In the genomic region with DNA sequence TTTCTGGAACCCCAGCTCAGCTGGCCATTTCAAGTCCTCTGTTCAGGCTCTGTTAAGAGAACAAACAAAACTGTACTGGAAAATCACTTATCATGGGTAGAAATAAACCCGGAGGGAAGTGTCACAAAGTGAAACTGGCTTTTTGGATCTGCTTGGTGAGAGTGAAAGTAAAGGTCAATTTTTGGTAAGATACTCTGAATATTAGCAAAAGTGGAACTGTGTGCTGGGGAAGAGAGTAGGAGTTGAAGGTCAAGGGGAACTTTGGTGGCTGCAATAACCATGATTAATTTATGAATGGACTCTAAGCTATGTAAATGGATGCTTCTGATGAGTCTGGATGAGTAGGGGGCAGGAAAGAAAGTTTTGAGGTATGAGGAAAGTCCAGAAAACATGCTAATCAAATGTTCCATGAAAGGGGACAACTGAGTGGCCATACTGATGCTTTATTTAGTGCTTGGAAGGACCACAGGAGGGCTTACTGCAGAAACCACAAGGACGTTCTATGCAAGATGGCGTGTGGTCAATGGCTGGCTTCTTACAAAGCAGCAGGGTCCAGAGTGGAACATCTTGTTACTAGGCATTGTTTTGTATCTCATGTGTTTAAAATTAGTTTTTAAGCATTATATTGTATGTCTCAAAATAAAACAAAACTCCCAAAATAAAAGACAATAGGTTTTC, we compare ENCODE assay signal across 11 cellular contexts. TPM values are rescaled to one million over a fixed set of nuclear protein-coding genes. Genes with fewer than 3 reads are reported as not detected.
DNase-seq lines count a peak whose midpoint lies in the region; ATAC-seq and TF ChIP-seq lines count a peak whose summit lies in the region.
"Had no signal": no experiment of that assay in that cellular context is flagged by ENCODE, and none has a peak within 500 bp of the region (broad histone marks: within the 10 kb centered on the region; RNA-seq: fewer than 3 reads in every experiment).

No MANE protein-coding gene starts in this region.

- no peaks in the 10 kb centered on the region for H3K36me3 ChIP-seq in left lung

- H3K27me3 Mint-ChIP-seq in T-helper 2 cell treated with Interferon-gamma antibody and Interleukin-4, amounts not matched to agents 5 μg/mL and 100 μg/mL, for 36 hours (ENCODE audit: low read depth): peaks cover 16% of the 10 kb centered on the region

- no peaks in the 10 kb centered on the region for H3K9me3 ChIP-seq in left lung
- H3K9me3 ChIP-seq: A549 had no signal

- no peak overlapping the region for H3K27ac Mint-ChIP-seq in T-helper 2 cell treated with Interferon-gamma antibody and Interleukin-4, amounts not matched to agents 5 μg/mL and 100 μg/mL, for 36 hours

- H3K27ac ChIP-seq in left lung: peak overlapping the region in 1 of 2 donors; percentile 30
- H3K27ac ChIP-seq: A549 had no signal

- H3K36me3 Mint-ChIP-seq in T-helper 2 cell treated with Interferon-gamma antibody and Interleukin-4, amounts not matched to agents 5 μg/mL and 100 μg/mL, for 36 hours (ENCODE audit: low read depth): no peaks in the 10 kb centered on the region

- H3K4me1 ChIP-seq in left lung: peaks cover 0 to 10% of the 10 kb centered on the region in 2 donors
- H3K4me1 ChIP-seq: A549 had no signal

- H3K4me1 Mint-ChIP-seq in T-helper 2 cell treated with Interferon-gamma antibody and Interleukin-4, amounts not matched to agents 5 μg/mL and 100 μg/mL, for 36 hours (ENCODE audit: low read depth): peaks cover 17% of the 10 kb centered on the region

- H3K9me3 Mint-ChIP-seq in T-helper 2 cell treated with Interferon-gamma antibody and Interleukin-4, amounts not matched to agents 5 μg/mL and 100 μg/mL, for 36 hours: no peaks in the 10 kb centered on the region
- H3K9me3 Mint-ChIP-seq: T-helper 1 cell treated with Interleukin-12 subunit alpha and Interleukin-12 subunit beta and Interleukin-4 antibody, amounts not matched to agents 30 μg/mL and 1 μg/mL, for 36 hours had no signal

- no peak for TF ChIP-seq CTCF in left lung (IDR thresholded peaks at IDR 0.05)

- ATAC-seq in GM21423 (IDR thresholded peaks at IDR 0.05; ENCODE audit: unreplicated experiment): peak; percentile 78
- peak; percentile 61 for ATAC-seq in HG03196 (IDR thresholded peaks at IDR 0.05; ENCODE audit: unreplicated experiment)
- ATAC-seq in left lung: peak; percentile 36
- ATAC-seq: A549 had no signal

- peak overlapping the region; percentile 17 for H3K4me3 Mint-ChIP-seq in T-helper 2 cell treated with Interferon-gamma antibody and Interleukin-4, amounts not matched to agents 5 μg/mL and 100 μg/mL, for 36 hours
- H3K4me3 Mint-ChIP-seq: T-helper 1 cell treated with Interleukin-12 subunit alpha and Interleukin-12 subunit beta and Interleukin-4 antibody, amounts not matched to agents 30 μg/mL and 1 μg/mL, for 36 hours had no signal

- no peak for DNase-seq in T-helper 2 cell treated with Interferon-gamma antibody and Interleukin-4, amounts not matched to agents 5 μg/mL and 100 μg/mL, for 36 hours (ENCODE audit: low spot score)
- DNase-seq in T-helper 2 cell (no peak), left lung (no peak), activated gamma-delta T cell (lab: John Stamatoyannopoulos, UW) (no peak), ureter (ENCODE audit: low spot score) (no peak), DMS 273 treated with DMSO at 0.1 percent for 48 hours (lab: John Stamatoyannopoulos, UW) (no peak)

- intact Hi-C loops in left lung (cut with DNase I): no loop called here

- H3K27me3 ChIP-seq in left lung: no peaks in the 10 kb centered on the region

- no peak overlapping the region for H3K4me3 ChIP-seq in left lung
- H3K4me3 ChIP-seq: A549 had no signal

RNA-seq across cellular contexts. Expression of a gene that starts 36.8 kb away (rescaled TPM):
- 1 to 10 TPM in 1 of 2 donors, under 1 TPM in 1; 0.99 to 8.8 TPM for total RNA-seq in left lung
- total RNA-seq in ureter: 0.49 TPM
- total RNA-seq: bronchial epithelial cell had no signal
